Comparison of ENCODE assay signal across 16 cellular contexts in genomic region chr3:131957980-131958379, GRCh38.
A peak's percentile ranks its signal among the peaks of the same experiment; 100 is the strongest.
DNase-seq lines count a peak whose midpoint lies in the region; ATAC-seq, FAIRE-seq and TF ChIP-seq lines count a peak whose summit lies in the region.
"Had no signal": no experiment of that assay in that cellular context is flagged by ENCODE, and none has a peak within 500 bp of the region (broad histone marks: within the 10 kb centered on the region; RNA-seq: fewer than 3 reads in every experiment).

No MANE protein-coding gene starts in this region.

- no peak for ATAC-seq in GM12878
- no peak for ATAC-seq in activated naive CD8-positive, alpha-beta T cell treated with anti-CD3 and anti-CD28 coated beads, Interleukin-2, amount 50 U/mL, for 24 hours
- ATAC-seq: K562 had no signal

- H3K9ac ChIP-seq in HUES48 (ENCODE audit: low read depth, low read length) = peak overlapping the region; percentile 43; the same call in 1 of the 2 replicates
- H3K9ac ChIP-seq in GM12878 (ENCODE audit: control insufficient read depth, insufficient read depth, low read length) = no peak overlapping the region
- H3K9ac ChIP-seq in iPS-18a (ENCODE audit: low read length) = no peak overlapping the region

- RAD21 ChIA-PET in GM12878 (lab: Charles Lee; ENCODE audit: unreplicated experiment) = interaction anchor here (1.4 kb wide), 1 partner anchor 71 kb away, joined by 3 read pairs; no protein-coding TSS in a partner anchor

- no peak overlapping the region for H2AFZ ChIP-seq in GM12878 (ENCODE audit: control insufficient read depth, low read depth, low read length)

- peaks cover 19% of the 10 kb centered on the region for H3K4me1 ChIP-seq in HUES48 (ENCODE audit: control insufficient read depth, insufficient read depth, low read length)
- H3K4me1 ChIP-seq in GM12878 (ENCODE audit: control insufficient read depth, insufficient read depth, low read length) = no peaks in the 10 kb centered on the region
- H3K4me1 ChIP-seq in iPS-18a (ENCODE audit: control insufficient read depth, low read depth, low read length) = peaks cover 22% of the 10 kb centered on the region

- H3K36me3 Mint-ChIP-seq in activated naive CD8-positive, alpha-beta T cell treated with anti-CD3 and anti-CD28 coated beads, Interleukin-2, amount 50 U/mL, for 24 hours (ENCODE audit: low read depth) = no peaks in the 10 kb centered on the region

- H3K9me3 ChIP-seq in HUES48 (ENCODE audit: control insufficient read depth, insufficient read depth, low read length) = no peaks in the 10 kb centered on the region
- no peaks in the 10 kb centered on the region for H3K9me3 ChIP-seq in GM12878 (replicated peaks; ENCODE audit: control insufficient read depth, insufficient read depth, low read length)
- H3K9me3 ChIP-seq in iPS-18a (ENCODE audit: control insufficient read depth, low read depth, low read length) = no peaks in the 10 kb centered on the region

- DNase-seq in GM12878 (ENCODE audit: low read depth, low spot score) = no peak
- DNase-seq in nucleus accumbens (lab: John Stamatoyannopoulos, UW) = no peak
- no peak for DNase-seq in NCI-H82 (lab: John Stamatoyannopoulos, UW)
- no peak for DNase-seq in activated naive CD8-positive, alpha-beta T cell treated with anti-CD3 and anti-CD28 coated beads, Interleukin-2, amount 50 U/mL, for 24 hours
- DNase-seq in G401 (ENCODE audit: low spot score) = no peak
- DNase-seq: ACHN, DMS79 treated with DMSO at 0.1 percent for 48 hours, NCI-H1105 treated with DMSO at 0.1 percent for 48 hours, NCI-H1694, NCI-H2107, NCI-H510A treated with DMSO at 0.1 percent for 48 hours, RPMI8226 had no signal

- no peak overlapping the region for H3K4me3 Mint-ChIP-seq in activated naive CD8-positive, alpha-beta T cell treated with anti-CD3 and anti-CD28 coated beads, Interleukin-2, amount 50 U/mL, for 24 hours

- TF ChIP-seq RAD21 in GM12878 (IDR thresholded peaks at IDR 0.05; ENCODE audit: insufficient read depth, low read depth, low read length) = no peak

- intact Hi-C loops in GM12878 (cut with micrococcal nuclease; ENCODE audit: unreplicated experiment) = no loop called here

- H3K9me3 Mint-ChIP-seq in activated naive CD8-positive, alpha-beta T cell treated with anti-CD3 and anti-CD28 coated beads, Interleukin-2, amount 50 U/mL, for 24 hours = peaks cover 4% of the 10 kb centered on the region

- peak overlapping the region; percentile 24; the same call in 1 of the 2 replicates for H3K4me3 ChIP-seq in HUES48 (ENCODE audit: low read depth, low read length)
- no peak overlapping the region for H3K4me3 ChIP-seq in GM12878
- peak overlapping the region; percentile 4 for H3K4me3 ChIP-seq in iPS-18a (ENCODE audit: low read length)
- H3K4me3 ChIP-seq: K562 had no signal

- no peaks in the 10 kb centered on the region for H4K20me1 ChIP-seq in GM12878 (ENCODE audit: control insufficient read depth, insufficient read depth)

- no peak for TF ChIP-seq POLR2A in GM12878 (IDR thresholded peaks at IDR 0.05; ENCODE audit: low read depth, low read length)

- no peaks in the 10 kb centered on the region for H3K79me2 ChIP-seq in GM12878 (ENCODE audit: control insufficient read depth, insufficient read depth, low read length)

- peak; percentile 13 for FAIRE-seq in GM12878 (lab: Jason Lieb, UNC)
- FAIRE-seq: K562 had no signal

- BruUV-seq in GM12878 (replicated peaks; lab: Mats Ljungman, UMichigan) = no TSS peak

- no peak overlapping the region for H3K4me2 ChIP-seq in GM12878 (ENCODE audit: control insufficient read depth, insufficient read depth)

- SMC1A ChIA-PET in GM12878 (lab: Charles Lee; ENCODE audit: uncharacterized antibody, unreplicated experiment) = interaction anchor here (0.7 to 3.6 kb wide), 3 partner anchors 14 to 299 kb away, joined by 3 to 18 read pairs (median 3); no protein-coding TSS in a partner anchor

- H3K36me3 ChIP-seq in HUES48 (ENCODE audit: control insufficient read depth, insufficient read depth, low read length) (no peaks in the 10 kb centered on the region), GM12878 (ENCODE audit: control insufficient read depth in 2 of 2, insufficient read depth in 2 of 2, low read length in 1 of 2) (no peaks in the 10 kb centered on the region), iPS-18a (ENCODE audit: control insufficient read depth, low read depth, low read length) (no peaks in the 10 kb centered on the region)

- no peak for TF ChIP-seq EP300 in GM12878 (IDR thresholded peaks at IDR 0.05; ENCODE audit: borderline replicate concordance in 1 of 2, control insufficient read depth in 1 of 2, low read depth in 2 of 2, low read length in 2 of 2)

- CTCF ChIA-PET in GM12878 (lab: Yijun Ruan, JAX) = interaction anchor here (1.4 kb wide), 1 partner anchor 9 kb away, joined by 3 read pairs; no protein-coding TSS in a partner anchor

- 64% methylated on average over 1 of the region's 1 CpG for WGBS in GM12878 (ENCODE audit: insufficient coverage, insufficient replicate concordance, low lambda C conversion rate, missing lambda C conversion rate)

- no peak for TF ChIP-seq CTCF in GM12878 (IDR thresholded peaks at IDR 0.05 in 2 of 3, conservative IDR thresholded peaks at IDR 0.05 in 1 of 3; ENCODE audit: control insufficient read depth in 2 of 3, extremely low read depth in 1 of 3, insufficient read depth in 1 of 3, low read depth in 3 of 3, low read length in 3 of 3)

- H3K27me3 Mint-ChIP-seq in activated naive CD8-positive, alpha-beta T cell treated with anti-CD3 and anti-CD28 coated beads, Interleukin-2, amount 50 U/mL, for 24 hours = no peaks in the 10 kb centered on the region

- in situ Hi-C loops in GM12878 (cut with MboI) (no loop called here), G401 (cut with HindIII; ENCODE audit: low sequenced_read_pairs) (no loop called here)

- no peak overlapping the region for H3K27ac Mint-ChIP-seq in activated naive CD8-positive, alpha-beta T cell treated with anti-CD3 and anti-CD28 coated beads, Interleukin-2, amount 50 U/mL, for 24 hours

- no peaks in the 10 kb centered on the region for H3K4me1 Mint-ChIP-seq in activated naive CD8-positive, alpha-beta T cell treated with anti-CD3 and anti-CD28 coated beads, Interleukin-2, amount 50 U/mL, for 24 hours

- POLR2A ChIA-PET in GM12878 (lab: Charles Lee) = no interaction called here

- H3K27me3 ChIP-seq in HUES48 (ENCODE audit: control insufficient read depth, insufficient read depth, low read length) (no peaks in the 10 kb centered on the region), GM12878 (replicated peaks in 1 of 2; ENCODE audit: control insufficient read depth in 2 of 2, insufficient read depth in 2 of 2, low read length in 1 of 2) (no peaks in the 10 kb centered on the region), iPS-18a (ENCODE audit: control insufficient read depth, insufficient read depth, low read length) (no peaks in the 10 kb centered on the region)

- peak overlapping the region; percentile 94 for H3K27ac ChIP-seq in HUES48 (ENCODE audit: low read depth, low read length)
- H3K27ac ChIP-seq in GM12878 (ENCODE audit: control insufficient read depth, insufficient read depth) = no peak overlapping the region
- no peak overlapping the region for H3K27ac ChIP-seq in iPS-18a (ENCODE audit: low read length)
- H3K27ac ChIP-seq: C4-2B had no signal

TF ChIP-seq in GM12878, 131 proteins besides CTCF, POLR2A, EP300 and RAD21 (continues in another document):
- no peak for TF ChIP-seq HDAC2 (IDR thresholded peaks at IDR 0.05)
- TF ChIP-seq ELK1 (IDR thresholded peaks at IDR 0.05; ENCODE audit: low read depth, low read length) = no peak
- no peak for TF ChIP-seq SREBF2 (IDR thresholded peaks at IDR 0.05; ENCODE audit: low read length)
- no peak for TF ChIP-seq IRF4 (IDR thresholded peaks at IDR 0.05; ENCODE audit: low read depth, low read length)
- TF ChIP-seq TBL1XR1 (IDR thresholded peaks at IDR 0.05; ENCODE audit: low read depth, low read length) = no peak
- no peak for TF ChIP-seq ZSCAN29 (IDR thresholded peaks at IDR 0.05)
- TF ChIP-seq TCF12 (IDR thresholded peaks at IDR 0.05; ENCODE audit: low read depth, low read length) = no peak
- no peak for TF ChIP-seq MEF2B (IDR thresholded peaks at IDR 0.05; ENCODE audit: partially characterized antibody, poor library complexity, severe bottlenecking)
- no peak for TF ChIP-seq KDM1A (IDR thresholded peaks at IDR 0.05; ENCODE audit: borderline replicate concordance)
- TF ChIP-seq ZNF274 (IDR thresholded peaks at IDR 0.05; ENCODE audit: insufficient read depth, insufficient read length) = no peak
- TF ChIP-seq WRNIP1 (IDR thresholded peaks at IDR 0.05; ENCODE audit: borderline replicate concordance, low read depth, low read length) = no peak
- TF ChIP-seq LARP7 (IDR thresholded peaks at IDR 0.05) = no peak
- no peak for TF ChIP-seq NFIC (IDR thresholded peaks at IDR 0.05; ENCODE audit: low read depth, low read length)
- no peak for TF ChIP-seq ZNF217 (IDR thresholded peaks at IDR 0.05)
- TF ChIP-seq RELA (IDR thresholded peaks at IDR 0.05; ENCODE audit: borderline replicate concordance, partially characterized antibody) = no peak
- TF ChIP-seq SPI1 (IDR thresholded peaks at IDR 0.05; ENCODE audit: borderline replicate concordance, insufficient read depth, low read depth, low read length) = no peak
